Comparison of ENCODE assay signal across 8 cellular contexts in the genomic region with DNA sequence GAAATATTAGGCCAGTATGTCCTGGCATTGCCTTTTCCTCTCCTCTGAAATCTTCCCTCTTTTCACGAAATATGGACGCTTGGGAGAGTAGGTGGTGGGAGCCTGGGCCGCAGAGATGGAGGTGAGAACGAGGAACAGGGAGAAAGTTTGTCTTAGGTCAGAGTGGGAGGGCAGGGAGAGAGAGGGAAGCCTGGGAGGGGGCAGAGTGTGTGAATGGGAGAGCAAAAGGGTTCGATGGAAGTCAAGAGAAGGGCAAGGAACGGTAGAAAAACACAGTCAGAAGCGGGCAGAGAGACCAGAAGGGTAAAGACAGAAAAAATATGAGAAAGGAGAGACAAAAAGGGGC. TPM values are rescaled to one million over a fixed set of nuclear protein-coding genes. Genes with fewer than 3 reads are reported as not detected.
DNase-seq lines count a peak whose midpoint lies in the region; ATAC-seq, FAIRE-seq and TF ChIP-seq lines count a peak whose summit lies in the region.

No MANE protein-coding gene starts in this region.

- H3K27ac Mint-ChIP-seq in activated naive CD8-positive, alpha-beta T cell treated with anti-CD3 and anti-CD28 coated beads for 36 hours: no peak overlapping the region

- TF ChIP-seq CTCF in keratinocyte (optimal IDR thresholded peaks at IDR 0.05 in 1 of 3, IDR thresholded peaks at IDR 0.05 in 1 of 3, conservative IDR thresholded peaks at IDR 0.05 in 1 of 3; ENCODE audit: extremely low read depth in 1 of 3, insufficient read depth in 2 of 3, low read length in 3 of 3): no peak

- peak overlapping the region; percentile 58 for H3K4me3 Mint-ChIP-seq in activated naive CD8-positive, alpha-beta T cell treated with anti-CD3 and anti-CD28 coated beads for 36 hours

- peaks cover 5% of the 10 kb centered on the region for H3K4me1 Mint-ChIP-seq in activated naive CD8-positive, alpha-beta T cell treated with anti-CD3 and anti-CD28 coated beads for 36 hours

- H4K20me1 ChIP-seq in keratinocyte (ENCODE audit: control insufficient read depth, extremely low read depth, insufficient read depth, low read length): no peaks in the 10 kb centered on the region

- FAIRE-seq in keratinocyte (lab: Jason Lieb, UNC): no peak

- no peaks in the 10 kb centered on the region for H3K36me3 Mint-ChIP-seq in activated naive CD8-positive, alpha-beta T cell treated with anti-CD3 and anti-CD28 coated beads for 36 hours

- peak overlapping the region; percentile 73 for H3K4me2 ChIP-seq in keratinocyte (ENCODE audit: control insufficient read depth, extremely low read depth, insufficient read depth, low read depth, low read length)

- H3K36me3 ChIP-seq in HUES6 (ENCODE audit: control insufficient read depth, insufficient read depth, low read length) (peaks cover 7% of the 10 kb centered on the region), keratinocyte (ENCODE audit: control insufficient read depth in 2 of 2, extremely low read depth in 1 of 2, insufficient read depth in 2 of 2, low read length in 2 of 2) (no peaks in the 10 kb centered on the region), skeletal muscle tissue (ENCODE audit: control insufficient read depth in 3 of 3, insufficient read depth in 3 of 3, low read length in 3 of 3) (peaks cover 0 to 2% (median 0%) of the 10 kb centered on the region in 3 donors)

- peak overlapping the region; percentile 26 for H2AFZ ChIP-seq in keratinocyte (ENCODE audit: control insufficient read depth, low read length)

- dilution Hi-C loops in keratinocyte (cut with MboI; ENCODE audit: extremely low pct_ligation_motif_present, low sequenced_read_pairs): loop anchor here (10.0 kb wide), 1 partner anchor 69 kb away; no protein-coding TSS in a partner anchor

- no peaks in the 10 kb centered on the region for H3K9me3 Mint-ChIP-seq in activated naive CD8-positive, alpha-beta T cell treated with anti-CD3 and anti-CD28 coated beads for 36 hours

- ATAC-seq in HG03108 (IDR thresholded peaks at IDR 0.05; ENCODE audit: unreplicated experiment) (no peak), GM21367 (IDR thresholded peaks at IDR 0.05; ENCODE audit: unreplicated experiment) (no peak)

- H3K27ac ChIP-seq in HUES6 (ENCODE audit: low read depth, low read length) (no peak overlapping the region), keratinocyte (ENCODE audit: control insufficient read depth, insufficient read depth, low read length) (no peak overlapping the region), skeletal muscle tissue (ENCODE audit: low read depth, low read length) (no peak overlapping the region)

- H3K4me1 ChIP-seq in HUES6 (ENCODE audit: control insufficient read depth, insufficient read depth, low read length) (peaks cover 56% of the 10 kb centered on the region), keratinocyte (ENCODE audit: control insufficient read depth, extremely low read depth, insufficient read depth, low read length) (peaks cover 26% of the 10 kb centered on the region), skeletal muscle tissue (ENCODE audit: control insufficient read depth in 3 of 3, insufficient read depth in 3 of 3, low read length in 3 of 3) (peaks cover 2 to 13% (median 2%) of the 10 kb centered on the region in 3 donors)

- peak overlapping the region; percentile 70 for H3K4me3 ChIP-seq in HUES6 (ENCODE audit: low read depth, low read length)
- H3K4me3 ChIP-seq in keratinocyte (ENCODE audit: control insufficient read depth in 2 of 3, extremely low read depth in 1 of 3, insufficient read depth in 2 of 3, low read depth in 1 of 3, low read length in 3 of 3): peak overlapping the region; percentile 53 to 66 (median 57)
- H3K4me3 ChIP-seq in skeletal muscle tissue (ENCODE audit: low read length in 3 of 3): peak overlapping the region; percentile 36 to 58 (median 48)

- no peaks in the 10 kb centered on the region for H3K9me1 ChIP-seq in keratinocyte (ENCODE audit: control insufficient read depth, extremely low read depth, insufficient read depth, low read length)

- H3K27me3 ChIP-seq in HUES6 (ENCODE audit: control insufficient read depth, insufficient read depth, low read length): peaks cover 46% of the 10 kb centered on the region
- peaks cover 7% of the 10 kb centered on the region for H3K27me3 ChIP-seq in keratinocyte (ENCODE audit: control insufficient read depth, extremely low read depth, insufficient read depth, low read length)
- peaks cover 31 to 36% (median 33%) of the 10 kb centered on the region in 3 donors for H3K27me3 ChIP-seq in skeletal muscle tissue (ENCODE audit: control insufficient read depth in 3 of 3, insufficient read depth in 3 of 3, low read length in 3 of 3)

- no peak for DNase-seq in activated naive CD8-positive, alpha-beta T cell treated with anti-CD3 and anti-CD28 coated beads for 36 hours
- DNase-seq in keratinocyte (ENCODE audit: low read depth, low spot score) (no peak), foreskin melanocyte (no peak), HT-29 (ENCODE audit: low spot score) (no peak)

- peaks cover 55% of the 10 kb centered on the region for H3K27me3 Mint-ChIP-seq in activated naive CD8-positive, alpha-beta T cell treated with anti-CD3 and anti-CD28 coated beads for 36 hours

- H3K9me3 ChIP-seq in HUES6 (ENCODE audit: control insufficient read depth, insufficient read depth, low read depth, low read length) (no peaks in the 10 kb centered on the region), keratinocyte (ENCODE audit: control insufficient read depth, low read depth, low read length) (no peaks in the 10 kb centered on the region), skeletal muscle tissue (ENCODE audit: control insufficient read depth in 3 of 3, low read length in 3 of 3) (no peaks in the 10 kb centered on the region)

- H3K9ac ChIP-seq in HUES6 (ENCODE audit: low read length) (peak overlapping the region; percentile 70), keratinocyte (ENCODE audit: control insufficient read depth, extremely low read depth, insufficient read depth, low read length) (peak overlapping the region; percentile 50), skeletal muscle tissue (ENCODE audit: low read depth in 1 of 3, low read length in 3 of 3) (peak overlapping the region in 1 of 3 donors; percentile 60)

- no peaks in the 10 kb centered on the region for H3K79me2 ChIP-seq in keratinocyte (ENCODE audit: control insufficient read depth, insufficient read depth, low read length)

RNA-seq across cellular contexts. Expression of a gene that starts 1.2 kb away (rescaled TPM):
- total RNA-seq in activated naive CD8-positive, alpha-beta T cell treated with anti-CD3 and anti-CD28 coated beads for 36 hours: not detected
- 0.13 to 0.35 TPM (median 0.16 TPM) in 3 replicates for polyA plus RNA-seq in keratinocyte
- polyA plus RNA-seq in keratinocyte (2011; ENCODE audit: low read depth): 0.70 TPM
- polyA plus RNA-seq in keratinocyte (2011; cell fraction: cytosol; rRNA removed): 0.21 and 0.26 TPM in 2 replicates
- 1.2 and 1.6 TPM in 2 replicates for polyA plus RNA-seq in keratinocyte (2011; cell fraction: nucleus; rRNA removed)
- 0.49 and 0.62 TPM in 2 replicates for polyA plus RNA-seq in keratinocyte (2012; ENCODE audit: low replicate concordance)
- 0.45 to 0.59 TPM (median 0.49 TPM) in 3 replicates for polyA minus RNA-seq in keratinocyte
- 1.5 TPM for polyA minus RNA-seq in keratinocyte (2011; cell fraction: cytosol; rRNA and poly(A)+ RNA removed)
- 1.2 and 1.4 TPM in 2 replicates for polyA minus RNA-seq in keratinocyte (2011; cell fraction: nucleus; rRNA and poly(A)+ RNA removed)
- 0.52 TPM for total RNA-seq in skeletal muscle tissue
- total RNA-seq in HT-29 (2014; rRNA removed; shearing (Covaris generic)): 0.05 TPM in 1 of 2 replicates, not detected in the other
